8 cellular contexts compared by ENCODE assay signal in the genomic region with DNA sequence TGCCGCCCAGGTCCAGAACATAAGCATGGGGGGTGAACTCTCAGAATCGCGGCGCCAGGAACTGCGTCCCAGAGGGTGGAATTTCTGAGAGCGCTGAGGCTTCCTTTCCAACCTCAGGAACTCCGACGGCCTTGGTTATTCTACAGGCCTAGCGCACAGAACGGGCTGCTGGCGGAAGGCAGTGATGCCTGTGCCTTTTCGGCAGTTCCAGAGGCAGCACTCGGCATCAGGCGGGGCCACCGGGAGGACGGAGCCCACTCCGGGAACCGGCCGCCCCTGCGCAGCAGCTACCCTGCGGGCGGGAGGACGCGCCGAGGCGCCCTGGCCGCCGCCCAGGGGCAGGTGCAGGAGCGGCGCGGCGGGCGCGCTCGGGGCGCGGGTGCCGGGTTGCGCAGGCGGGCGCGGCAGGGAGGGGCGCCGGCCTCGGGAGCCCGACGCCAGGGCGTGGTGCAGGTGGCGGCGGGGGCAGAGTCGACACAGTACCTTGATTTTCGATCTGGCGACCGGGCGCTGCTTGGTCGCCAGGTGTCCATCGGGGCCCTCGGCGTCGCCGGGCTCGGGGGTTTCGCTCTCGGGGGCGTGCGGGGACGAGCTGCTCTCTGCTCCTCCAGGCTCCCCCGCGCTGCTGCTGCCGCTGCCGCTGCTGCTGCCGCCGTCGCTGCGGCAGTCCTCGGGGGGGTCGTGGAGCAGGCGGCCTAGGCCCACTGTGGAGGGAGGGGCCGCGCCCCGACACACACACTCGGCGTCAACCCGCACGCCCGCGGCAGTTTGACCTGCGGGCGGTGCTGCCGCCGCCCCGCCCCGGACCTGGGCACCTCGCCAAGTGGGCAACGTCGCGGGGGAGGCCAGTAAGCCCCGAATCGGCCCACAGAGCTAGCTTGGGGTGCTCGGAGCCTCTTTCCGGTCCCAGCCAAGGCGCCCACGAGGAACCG. TPM values are rescaled to one million over a fixed set of nuclear protein-coding genes. Genes with fewer than 3 reads are reported as not detected.
A peak's percentile ranks its signal among the peaks of the same experiment; 100 is the strongest.
DNase-seq lines count a peak whose midpoint lies in the region; ATAC-seq and TF ChIP-seq lines count a peak whose summit lies in the region.

No MANE protein-coding gene starts in this region.

- TF ChIP-seq POLR2A in uterus (IDR thresholded peaks at IDR 0.05), result no peak

- TF ChIP-seq CTCF in uterus (IDR thresholded peaks at IDR 0.05), result no peak

- H3K9me3 ChIP-seq in muscle layer of duodenum (ENCODE audit: control insufficient read depth in 1 of 2, low read length in 2 of 2) (no peaks in the 10 kb centered on the region), uterus (no peaks in the 10 kb centered on the region)

- DNase-seq in NCI-H1417 (lab: John Stamatoyannopoulos, UW) (peak; percentile 64 to 96 (median 92)), NCI-H1417 treated with DMSO at 0.1 percent for 48 hours (lab: John Stamatoyannopoulos, UW) (no peak), NCI-H526 (lab: John Stamatoyannopoulos, UW) (peak; percentile 23 to 90), dermis blood vessel endothelial cell (peak; percentile 5), uterus (no peak), NCI-H1694 treated with DMSO at 0.1 percent for 48 hours (lab: John Stamatoyannopoulos, UW) (no peak)

- H3K4me3 ChIP-seq in muscle layer of duodenum (ENCODE audit: low read depth in 1 of 2, low read length in 2 of 2), result peak overlapping the region; percentile 33 to 65
- H3K4me3 ChIP-seq in uterus, result peak overlapping the region in 1 of 2 donors; percentile 24

- H3K36me3 ChIP-seq in muscle layer of duodenum (ENCODE audit: control insufficient read depth in 1 of 2, insufficient read depth in 2 of 2, low read length in 2 of 2), result no peaks in the 10 kb centered on the region
- H3K36me3 ChIP-seq in uterus, result no peaks in the 10 kb centered on the region

- intact Hi-C loops in uterus (cut with DNase I; ENCODE audit: low total_unique reads), result no loop called here

- H3K4me1 ChIP-seq in muscle layer of duodenum (ENCODE audit: control insufficient read depth in 1 of 2, insufficient read depth in 2 of 2, low read length in 2 of 2) (peaks cover 3 to 30% of the 10 kb centered on the region in 2 donors), uterus (peaks cover 0 to 4% of the 10 kb centered on the region in 2 donors)

- H3K27me3 ChIP-seq in muscle layer of duodenum (ENCODE audit: low read depth, low read length) (peaks cover 39% of the 10 kb centered on the region), uterus (peaks cover 0 to 48% of the 10 kb centered on the region in 2 donors)

- ATAC-seq in HG03097 (IDR thresholded peaks at IDR 0.05; ENCODE audit: low FRiP score, unreplicated experiment), result no peak

- H3K27ac ChIP-seq in muscle layer of duodenum (ENCODE audit: low read length) (no peak overlapping the region), uterus (no peak overlapping the region)

RNA-seq across cellular contexts. Expression of a gene that starts 1.3 kb away (rescaled TPM):
- total RNA-seq in dermis blood vessel endothelial cell (not detected in 2 replicates), uterus (1 to 10 TPM in 1 of 4 donors, under 1 TPM in 1, not detected in 2; 0.30 to 2.4 TPM)

Comparison
In these comparisons a context has a peak if more than half of its experiments do, and no peak if none do; other contexts are left out.
1. DNase-seq: peak in NCI-H1417 (3 of 3), NCI-H526 (2 of 2) and dermis blood vessel endothelial cell (single experiment); none in NCI-H1417 treated with DMSO at 0.1 percent for 48 hours (single experiment), uterus (0 of 2) and NCI-H1694 treated with DMSO at 0.1 percent for 48 hours (single experiment).